ENCODE assay signal across 20 cellular contexts in genomic region chr17:9643611-9644010, GRCh38. TPM values are rescaled to one million over a fixed set of nuclear protein-coding genes. Genes with fewer than 3 reads are reported as not detected.
DNase-seq lines count a peak whose midpoint lies in the region; ATAC-seq, FAIRE-seq and TF ChIP-seq lines count a peak whose summit lies in the region.
"Had no signal": no experiment of that assay in that cellular context is flagged by ENCODE, and none has a peak within 500 bp of the region (broad histone marks: within the 10 kb centered on the region; RNA-seq: fewer than 3 reads in every experiment).

No MANE protein-coding gene starts in this region.

- TF ChIP-seq EP300 in ovary (IDR thresholded peaks at IDR 0.05) = no peak

- no peaks in the 10 kb centered on the region for H3K36me3 Mint-ChIP-seq in activated naive CD8-positive, alpha-beta T cell treated with anti-CD3 and anti-CD28 coated beads, Interleukin-2, amount 10 ng/mL, durations not matched to agents 7 days and 5 days
- H3K36me3 Mint-ChIP-seq in activated naive CD8-positive, alpha-beta T cell treated with anti-CD3 and anti-CD28 coated beads for 36 hours = no peaks in the 10 kb centered on the region
- H3K36me3 Mint-ChIP-seq in astrocyte (ENCODE audit: low read depth, unreplicated experiment) (no peaks in the 10 kb centered on the region), naive B cell (no peaks in the 10 kb centered on the region)

- no peak for ATAC-seq in activated naive CD8-positive, alpha-beta T cell treated with anti-CD3 and anti-CD28 coated beads, Interleukin-2, amount 10 ng/mL, durations not matched to agents 7 days and 5 days (ENCODE audit: low read depth)
- ATAC-seq in naive B cell (ENCODE audit: low read depth in 2 of 2) (no peak), psoas muscle (no peak)
- ATAC-seq: gastrocnemius medialis had no signal

- H3K27ac ChIP-seq in astrocyte (ENCODE audit: low read depth, low read length) (no peak overlapping the region), ovary (no peak overlapping the region), psoas muscle (no peak overlapping the region)
- H3K27ac ChIP-seq: gastrocnemius medialis, left lung had no signal

- H3K27me3 ChIP-seq in astrocyte (ENCODE audit: insufficient read depth, low read length) (no peaks in the 10 kb centered on the region), ovary (no peaks in the 10 kb centered on the region), psoas muscle (ENCODE audit: insufficient read depth in 3 of 3, low read length in 2 of 3) (peaks cover 7 to 59% (median 19%) of the 10 kb centered on the region in 3 donors)

- H3K27ac Mint-ChIP-seq in activated naive CD8-positive, alpha-beta T cell treated with anti-CD3 and anti-CD28 coated beads, Interleukin-2, amount 10 ng/mL, durations not matched to agents 7 days and 5 days = no peak overlapping the region
- H3K27ac Mint-ChIP-seq in activated naive CD8-positive, alpha-beta T cell treated with anti-CD3 and anti-CD28 coated beads for 36 hours = no peak overlapping the region
- H3K27ac Mint-ChIP-seq in astrocyte (ENCODE audit: unreplicated experiment) (peak overlapping the region; percentile 97), naive B cell (no peak overlapping the region)

- TF ChIP-seq POLR2A in ovary (IDR thresholded peaks at IDR 0.05) = no peak

- peaks cover 26% of the 10 kb centered on the region for H3K4me1 ChIP-seq in astrocyte (ENCODE audit: insufficient read depth, low read length)
- peaks cover 8% of the 10 kb centered on the region for H3K4me1 ChIP-seq in ovary (ENCODE audit: insufficient read depth)
- H3K4me1 ChIP-seq in psoas muscle = peaks cover 3% of the 10 kb centered on the region

- intact Hi-C loops in ovary (cut with DNase I) (no loop called here), psoas muscle (cut with DNase I) (no loop called here)

- no peaks in the 10 kb centered on the region for H3K79me2 ChIP-seq in astrocyte (ENCODE audit: insufficient read depth, low read length)

- peak; percentile 9 for FAIRE-seq in astrocyte (lab: Jason Lieb, UNC)
- FAIRE-seq: small intestine had no signal

- H3K4me1 Mint-ChIP-seq in activated naive CD8-positive, alpha-beta T cell treated with anti-CD3 and anti-CD28 coated beads, Interleukin-2, amount 10 ng/mL, durations not matched to agents 7 days and 5 days = peaks cover 15% of the 10 kb centered on the region
- peaks cover 16% of the 10 kb centered on the region for H3K4me1 Mint-ChIP-seq in activated naive CD8-positive, alpha-beta T cell treated with anti-CD3 and anti-CD28 coated beads for 36 hours
- H3K4me1 Mint-ChIP-seq in astrocyte (ENCODE audit: low read depth, unreplicated experiment) (peaks cover 23% of the 10 kb centered on the region), naive B cell (peaks cover 10 to 22% (median 20%) of the 10 kb centered on the region in 3 donors)

- no peak overlapping the region for H3K9ac ChIP-seq in astrocyte (ENCODE audit: low read length)

- H3K9me3 Mint-ChIP-seq in activated naive CD8-positive, alpha-beta T cell treated with anti-CD3 and anti-CD28 coated beads, Interleukin-2, amount 10 ng/mL, durations not matched to agents 7 days and 5 days = no peaks in the 10 kb centered on the region
- H3K9me3 Mint-ChIP-seq in activated naive CD8-positive, alpha-beta T cell treated with anti-CD3 and anti-CD28 coated beads for 36 hours = no peaks in the 10 kb centered on the region
- H3K9me3 Mint-ChIP-seq in astrocyte (ENCODE audit: unreplicated experiment) (no peaks in the 10 kb centered on the region), naive B cell (no peaks in the 10 kb centered on the region)

- peak overlapping the region; percentile 13 for H3K4me3 Mint-ChIP-seq in activated naive CD8-positive, alpha-beta T cell treated with anti-CD3 and anti-CD28 coated beads, Interleukin-2, amount 10 ng/mL, durations not matched to agents 7 days and 5 days
- no peak overlapping the region for H3K4me3 Mint-ChIP-seq in activated naive CD8-positive, alpha-beta T cell treated with anti-CD3 and anti-CD28 coated beads for 36 hours
- peak overlapping the region; percentile 91 for H3K4me3 Mint-ChIP-seq in astrocyte (ENCODE audit: unreplicated experiment)
- H3K4me3 Mint-ChIP-seq in naive B cell = peak overlapping the region in 7 of 8 donors; percentile 30 to 92 (median 82)

- H3K27me3 Mint-ChIP-seq in activated naive CD8-positive, alpha-beta T cell treated with anti-CD3 and anti-CD28 coated beads, Interleukin-2, amount 10 ng/mL, durations not matched to agents 7 days and 5 days = peaks cover 41% of the 10 kb centered on the region
- H3K27me3 Mint-ChIP-seq in activated naive CD8-positive, alpha-beta T cell treated with anti-CD3 and anti-CD28 coated beads for 36 hours = peaks cover 61% of the 10 kb centered on the region
- H3K27me3 Mint-ChIP-seq in astrocyte (ENCODE audit: low read depth, unreplicated experiment) = no peaks in the 10 kb centered on the region
- H3K27me3 Mint-ChIP-seq in naive B cell = peaks cover 32 to 36% (median 34%) of the 10 kb centered on the region in 3 donors

- no peak overlapping the region for H3K4me3 ChIP-seq in astrocyte (ENCODE audit: insufficient read depth, low read depth, low read length)
- no peak overlapping the region for H3K4me3 ChIP-seq in ovary
- no peak overlapping the region for H3K4me3 ChIP-seq in psoas muscle
- H3K4me3 ChIP-seq: gastrocnemius medialis had no signal

- H3K36me3 ChIP-seq in astrocyte (ENCODE audit: insufficient read depth, low read length) (no peaks in the 10 kb centered on the region), ovary (no peaks in the 10 kb centered on the region), psoas muscle (ENCODE audit: insufficient read depth in 1 of 2, low read depth in 1 of 2) (no peaks in the 10 kb centered on the region)
- H3K36me3 ChIP-seq: gastrocnemius medialis, left lung had no signal

- H2AFZ ChIP-seq in astrocyte (ENCODE audit: low read depth, low read length) = no peak overlapping the region

- no peak for TF ChIP-seq CTCF in astrocyte (IDR thresholded peaks at IDR 0.05; ENCODE audit: insufficient read depth, low read depth, low read length)
- TF ChIP-seq CTCF in ovary (IDR thresholded peaks at IDR 0.05) = no peak
- TF ChIP-seq CTCF in psoas muscle (IDR thresholded peaks at IDR 0.05) = no peak

- POLR2A ChIA-PET in activated naive CD8-positive, alpha-beta T cell treated with anti-CD3 and anti-CD28 coated beads, Interleukin-2, amount 10 ng/mL, durations not matched to agents 7 days and 5 days (lab: Charles Lee) = no interaction called here

- WGBS in ovary, 3 donors = 81 to 82% (median 82%) methylated on average over 5 of the region's 5 CpGs
- 71 to 83% (median 81%) methylated on average over 5 of the region's 5 CpGs for WGBS in psoas muscle, 3 donors

- DNase-seq in activated naive CD8-positive, alpha-beta T cell treated with anti-CD3 and anti-CD28 coated beads, Interleukin-2, amount 10 ng/mL, durations not matched to agents 7 days and 5 days = no peak
- no peak for DNase-seq in activated naive CD8-positive, alpha-beta T cell treated with anti-CD3 and anti-CD28 coated beads for 36 hours
- DNase-seq in astrocyte (ENCODE audit: low read depth) (peak; percentile 58), naive B cell (no peak), cerebellum (ENCODE audit: low spot score) (no peak), NCI-H82 (lab: John Stamatoyannopoulos, UW) (no peak), ovary (no peak), psoas muscle (no peak)
- DNase-seq: ACHN; activated CD4-positive, alpha-beta T cell treated with anti-CD3 and anti-CD28 coated beads, Interleukin-2, amount 50 U/mL, for 1 hour; activated CD8-positive, alpha-beta memory T cell treated with anti-CD3 and anti-CD28 coated beads, Interleukin-2, amount 50 U/mL, for 48 hours; gastrocnemius medialis; left lung; NCI-H187; NCI-H446; NK-92 treated with Interleukin-12 subunit alpha and Interleukin-12 subunit beta, amount 100 ng/mL, for 24 hours; RPMI8226; small intestine; stimulated activated CD4-positive, alpha-beta T cell treated with anti-CD3 and anti-CD28 coated beads, Interleukin-4, amount 100 ng/mL, for 4 hours had no signal

- peak overlapping the region; percentile 16 for H3K4me2 ChIP-seq in astrocyte (ENCODE audit: low read length)

- H4K20me1 ChIP-seq in astrocyte (ENCODE audit: insufficient read depth, low read length) = no peaks in the 10 kb centered on the region

- H3K9me3 ChIP-seq in astrocyte (ENCODE audit: insufficient read depth, low read depth, low read length) (no peaks in the 10 kb centered on the region), ovary (no peaks in the 10 kb centered on the region), psoas muscle (no peaks in the 10 kb centered on the region)
- H3K9me3 ChIP-seq: gastrocnemius medialis, left lung had no signal

RNA-seq across cellular contexts. Expression of gene USP43, which starts 1.7 kb away (rescaled TPM):
- total RNA-seq in activated naive CD8-positive, alpha-beta T cell treated with anti-CD3 and anti-CD28 coated beads, Interleukin-2, amount 10 ng/mL, durations not matched to agents 7 days and 5 days = under 1 TPM in 1 of 2 experiments, not detected in 1; 0.48 TPM
- total RNA-seq in activated naive CD8-positive, alpha-beta T cell treated with anti-CD3 and anti-CD28 coated beads for 36 hours = under 1 TPM; 0.39 to 0.40 TPM
- total RNA-seq in astrocyte (5.3 and 7.0 TPM in 2 replicates), cerebellum (5.5 TPM), ovary (10 to 100 TPM in 1 of 7 donors, 1 to 10 TPM in 2, under 1 TPM in 3, not detected in 1; 0.15 to 11.1 (median 0.88) TPM), psoas muscle (under 1 TPM in 1 of 4 donors, not detected in 3; 0.06 TPM)
- polyA plus RNA-seq in naive B cell (ENCODE audit: low read depth in 6 of 6) (not detected), ovary (under 1 TPM; 0.13 to 0.18 TPM), psoas muscle (under 1 TPM in 2 of 3 donors, not detected in 1; 0.01 to 0.04 TPM)
- polyA plus RNA-seq: IgD-negative memory B cell had no signal
